In genomic region chr15:49674370-49674769, GRCh38 we compare ENCODE assay signal across 22 cellular contexts. TPM values are rescaled to one million over a fixed set of nuclear protein-coding genes. Genes with fewer than 3 reads are reported as not detected.
DNase-seq lines count a peak whose midpoint lies in the region; ATAC-seq and TF ChIP-seq lines count a peak whose summit lies in the region.
"Had no signal": no experiment of that assay in that cellular context is flagged by ENCODE, and none has a peak within 500 bp of the region (broad histone marks: within the 10 kb centered on the region; RNA-seq: fewer than 3 reads in every experiment).

No MANE protein-coding gene starts in this region.

- peak overlapping the region; percentile 31 for H3K4me2 ChIP-seq in osteoblast (ENCODE audit: insufficient read depth, low read length)
- H3K4me2 ChIP-seq: neural progenitor cell had no signal

- H3K36me3 ChIP-seq in SJCRH30 (no peaks in the 10 kb centered on the region), osteoblast (ENCODE audit: insufficient read depth, low read length) (no peaks in the 10 kb centered on the region), gastroesophageal sphincter (no peaks in the 10 kb centered on the region)
- H3K36me3 ChIP-seq: neural progenitor cell had no signal

- H3K27ac ChIP-seq in SJCRH30 (peak overlapping the region; percentile 18; the same call in 1 of the 2 replicates), osteoblast (ENCODE audit: low read depth, low read length) (peak overlapping the region; percentile 78), gastroesophageal sphincter (peak overlapping the region in 1 of 4 donors; percentile 51)
- H3K27ac ChIP-seq: neural progenitor cell had no signal

- no peaks in the 10 kb centered on the region for H3K79me2 ChIP-seq in osteoblast (ENCODE audit: insufficient read depth, low read length)

- DNase-seq in AG10803 (ENCODE audit: low read depth) (peak; percentile 75), SJCRH30 (no peak), fibroblast of gingiva (ENCODE audit: low read depth) (peak; percentile 70), osteoblast (ENCODE audit: insufficient read length, low spot score, missing footprints) (no peak), DMS153 treated with DMSO at 0.1 percent for 48 hours (lab: John Stamatoyannopoulos, UW; ENCODE audit: unreplicated experiment) (no peak), NCI-H2171 (lab: John Stamatoyannopoulos, UW) (no peak)
- DNase-seq: activated CD4-positive, alpha-beta T cell treated with anti-CD3 and anti-CD28 coated beads, Interleukin-2, amount 50 U/mL, for 1 hour; activated CD8-positive, alpha-beta memory T cell treated with anti-CD3 and anti-CD28 coated beads, Interleukin-2, amount 50 U/mL, for 4 hours; activated effector memory CD4-positive, alpha-beta T cell treated with Interleukin-2 at 50 U/mL for 16 hours; CD4-positive, alpha-beta memory T cell; cerebellar nuclear complex; effector CD8-positive, alpha-beta T cell; KG1; midbrain; NCI-H1092; NCI-H2107; NCI-H526; Right ventricle myocardium superior; substantia nigra had no signal

- H3K4me3 ChIP-seq in AG10803 (ENCODE audit: low read length) (no peak overlapping the region), SJCRH30 (no peak overlapping the region), osteoblast (ENCODE audit: insufficient read depth, low read length) (no peak overlapping the region), gastroesophageal sphincter (no peak overlapping the region)
- H3K4me3 ChIP-seq: neural progenitor cell had no signal

- no peak for TF ChIP-seq CTCF in AG10803 (conservative IDR thresholded peaks at IDR 0.05; ENCODE audit: low read length)
- no peak for TF ChIP-seq CTCF in osteoblast (IDR thresholded peaks at IDR 0.05; ENCODE audit: extremely low read depth, low read depth, low read length)
- no peak for TF ChIP-seq CTCF in gastroesophageal sphincter (IDR thresholded peaks at IDR 0.05)

- no peak for ATAC-seq in gastroesophageal sphincter
- no peak for ATAC-seq in GM21360 (IDR thresholded peaks at IDR 0.05; ENCODE audit: unreplicated experiment)

- peak overlapping the region; percentile 1 for H2AFZ ChIP-seq in osteoblast (ENCODE audit: low read length)
- H2AFZ ChIP-seq: neural progenitor cell had no signal

- 67 to 70% methylated on average over 1 of the region's 1 CpG for WGBS in gastroesophageal sphincter (ENCODE audit: low coverage in 1 of 2), 2 donors

- H3K9me3 ChIP-seq in SJCRH30 (replicated peaks): no peaks in the 10 kb centered on the region; the same call in none of the 2 replicates
- H3K9me3 ChIP-seq in osteoblast (ENCODE audit: low read depth, low read length): no peaks in the 10 kb centered on the region
- H3K9me3 ChIP-seq in gastroesophageal sphincter: no peaks in the 10 kb centered on the region

- peaks cover 13% of the 10 kb centered on the region for H3K4me1 ChIP-seq in SJCRH30
- H3K4me1 ChIP-seq in osteoblast (ENCODE audit: insufficient read depth, low read length): peaks cover 19% of the 10 kb centered on the region
- no peaks in the 10 kb centered on the region for H3K4me1 ChIP-seq in gastroesophageal sphincter

- no peak for TF ChIP-seq POLR2A in gastroesophageal sphincter (IDR thresholded peaks at IDR 0.05)

- no peak for TF ChIP-seq EP300 in gastroesophageal sphincter (IDR thresholded peaks at IDR 0.05)

- H4K20me1 ChIP-seq in osteoblast (ENCODE audit: insufficient read depth, low read length): no peaks in the 10 kb centered on the region

- no peaks in the 10 kb centered on the region for H3K27me3 ChIP-seq in SJCRH30
- no peaks in the 10 kb centered on the region for H3K27me3 ChIP-seq in osteoblast (ENCODE audit: insufficient read depth, low read length)
- no peaks in the 10 kb centered on the region for H3K27me3 ChIP-seq in gastroesophageal sphincter
- H3K27me3 ChIP-seq: neural progenitor cell had no signal

RNA-seq across cellular contexts. Expression of gene DTWD1, which starts 53.5 kb away (rescaled TPM):
- total RNA-seq in SJCRH30 (2014; rRNA removed; shearing (Covaris generic)): 32.0 and 32.6 TPM in 2 replicates
- 37.6 and 39.2 TPM in 2 replicates for total RNA-seq in osteoblast
- total RNA-seq in gastroesophageal sphincter: 10 to 100 TPM; 27.4 to 44.4 (median 29.2) TPM

RNA-seq across cellular contexts. Expression of gene FAM227B, which starts 53.8 kb away (rescaled TPM):
- 8.5 and 9.7 TPM in 2 replicates for total RNA-seq in SJCRH30 (2014; rRNA removed; shearing (Covaris generic))
- 4.3 and 6.2 TPM in 2 replicates for total RNA-seq in osteoblast
- 10 to 100 TPM in 2 of 4 donors, 1 to 10 TPM in 2; 6.1 to 24.1 (median 12.5) TPM for total RNA-seq in gastroesophageal sphincter

Comparison
In these comparisons a context has a peak if more than half of its experiments do, and no peak if none do; other contexts are left out.
1. DNase-seq: peak in AG10803 (single experiment) and fibroblast of gingiva (single experiment); none in SJCRH30 (0 of 2), osteoblast (single experiment), DMS153 treated with DMSO at 0.1 percent for 48 hours (single experiment) and NCI-H2171 (single experiment).